In the genomic region with DNA sequence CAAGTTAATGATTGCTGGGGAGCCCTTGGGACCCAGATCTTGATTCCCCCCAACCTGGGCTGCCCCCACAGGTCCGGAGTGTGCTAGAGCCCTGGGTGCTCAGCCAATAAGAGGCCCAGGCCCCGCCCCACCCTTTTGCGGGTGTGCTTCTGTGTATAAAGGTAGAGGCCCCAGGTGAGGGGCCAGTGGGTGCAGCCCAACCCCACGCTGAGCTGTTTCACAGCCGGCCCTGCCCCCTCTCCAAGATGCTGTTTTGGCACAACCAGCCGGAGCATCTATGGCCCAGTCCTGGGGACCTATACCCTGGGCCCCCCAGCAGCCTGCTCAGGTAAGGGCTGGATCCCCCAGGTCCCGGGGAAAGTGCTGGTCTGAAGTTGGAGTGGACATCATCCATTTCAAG, we compare ENCODE assay signal across 9 cellular contexts. TPM values are rescaled to one million over a fixed set of nuclear protein-coding genes. Genes with fewer than 3 reads are reported as not detected.
"Had no signal": no experiment of that assay in that cellular context is flagged by ENCODE, and none has a peak within 500 bp of the region (broad histone marks: within the 10 kb centered on the region; RNA-seq: fewer than 3 reads in every experiment).

No MANE protein-coding gene starts in this region.

- DNase-seq: activated CD4-positive, CD25-positive, alpha-beta regulatory T cell; activated naive CD4-positive, alpha-beta T cell treated with anti-CD3 and anti-CD28 coated beads, Interleukin-2, amount 10 ng/mL, durations not matched to agents 7 days and 5 days; kidney; T-helper 2 cell; uterus had no signal

- H3K27ac ChIP-seq: coronary artery, tibial artery, uterus had no signal

- H3K36me3 Mint-ChIP-seq: activated naive CD4-positive, alpha-beta T cell treated with anti-CD3 and anti-CD28 coated beads, Interleukin-2, amount 10 ng/mL, durations not matched to agents 7 days and 5 days had no signal

- H3K4me3 ChIP-seq: coronary artery, tibial artery, uterus had no signal

- H3K4me3 Mint-ChIP-seq: activated naive CD4-positive, alpha-beta T cell treated with anti-CD3 and anti-CD28 coated beads, Interleukin-2, amount 10 ng/mL, durations not matched to agents 7 days and 5 days had no signal

- H3K9me3 ChIP-seq: tibial artery, uterus had no signal

- H3K27me3 ChIP-seq: uterus had no signal

- H3K9me3 Mint-ChIP-seq: activated naive CD4-positive, alpha-beta T cell treated with anti-CD3 and anti-CD28 coated beads, Interleukin-2, amount 10 ng/mL, durations not matched to agents 7 days and 5 days had no signal

RNA-seq across cellular contexts. Expression of gene STAC2, which starts 11.8 kb away (rescaled TPM):
- total RNA-seq: epithelial cell of proximal tubule, skeletal muscle tissue had no signal
